In genomic region chr14:99972748-99973466, GRCh38 we compare ENCODE assay signal across 8 cellular contexts.
DNase-seq lines count a peak whose midpoint lies in the region; ATAC-seq and TF ChIP-seq lines count a peak whose summit lies in the region.

No MANE protein-coding gene starts in this region.

- TF ChIP-seq POLR2A in Peyer's patch (IDR thresholded peaks at IDR 0.05) (no peak), esophagus squamous epithelium (IDR thresholded peaks at IDR 0.05) (no peak)

- DNase-seq in Peyer's patch (no peak), esophagus squamous epithelium (lab: John Stamatoyannopoulos, UW) (no peak), retinal pigment epithelial cell (ENCODE audit: low read depth) (no peak), RPMI8226 (no peak), HUDEP-2 (lab: John Stamatoyannopoulos, UW; ENCODE audit: unreplicated experiment in 76 of 76) (no peak), NCI-H524 (lab: John Stamatoyannopoulos, UW) (no peak)

- 40 to 47% methylated on average over 11 of the region's 11 CpGs for WGBS in esophagus squamous epithelium, 2 donors

- H3K27me3 ChIP-seq in Peyer's patch (no peaks in the 10 kb centered on the region), esophagus squamous epithelium (peaks cover 0 to 8% (median 0%) of the 10 kb centered on the region in 4 donors)

- H3K9me3 ChIP-seq in Peyer's patch, result no peaks in the 10 kb centered on the region
- H3K9me3 ChIP-seq in esophagus squamous epithelium, result peaks cover 0 to 11% (median 0%) of the 10 kb centered on the region in 3 donors

- H3K27ac ChIP-seq in Peyer's patch (no peak overlapping the region), esophagus squamous epithelium (peak overlapping the region in 3 of 4 donors; percentile 81 to 93 (median 90))

- ATAC-seq in GM18907 (IDR thresholded peaks at IDR 0.05; ENCODE audit: unreplicated experiment), result no peak

- H3K36me3 ChIP-seq in Peyer's patch (no peaks in the 10 kb centered on the region), esophagus squamous epithelium (no peaks in the 10 kb centered on the region)

- TF ChIP-seq CTCF in Peyer's patch (IDR thresholded peaks at IDR 0.05) (no peak), esophagus squamous epithelium (IDR thresholded peaks at IDR 0.05) (no peak), retinal pigment epithelial cell (conservative IDR thresholded peaks at IDR 0.05; ENCODE audit: low read depth, low read length) (no peak)

- H3K4me1 ChIP-seq in Peyer's patch, result peaks cover 0 to 6% (median 4%) of the 10 kb centered on the region in 4 donors
- peaks cover 0 to 18% (median 3%) of the 10 kb centered on the region in 3 donors for H3K4me1 ChIP-seq in esophagus squamous epithelium

- H3K4me3 ChIP-seq in GM08714 (ENCODE audit: low read length) (peak overlapping the region; percentile 65), Peyer's patch (peak overlapping the region; percentile 64 to 95 (median 78)), esophagus squamous epithelium (peak overlapping the region; percentile 85 to 91 (median 86)), retinal pigment epithelial cell (ENCODE audit: low read length) (peak overlapping the region; percentile 78)

- intact Hi-C loops in esophagus squamous epithelium (cut with DNase I), result no loop called here

Comparison
In these comparisons a context has a peak if more than half of its experiments do, and no peak if none do; other contexts are left out.
1. H3K27ac ChIP-seq: peak in esophagus squamous epithelium (3 of 4); none in Peyer's patch (0 of 4).
2. Peak in every context shown above with its lines, with median percentiles within 50 percentile points of each other: H3K4me3 ChIP-seq.